ENCODE assay signal across 20 cellular contexts in genomic region chr2:20485989-20486388, GRCh38. TPM values are rescaled to one million over a fixed set of nuclear protein-coding genes. Genes with fewer than 3 reads are reported as not detected.
A peak's percentile ranks its signal among the peaks of the same experiment; 100 is the strongest.
DNase-seq lines count a peak whose midpoint lies in the region; ATAC-seq and TF ChIP-seq lines count a peak whose summit lies in the region.
"Had no signal": no experiment of that assay in that cellular context is flagged by ENCODE, and none has a peak within 500 bp of the region (broad histone marks: within the 10 kb centered on the region; RNA-seq: fewer than 3 reads in every experiment).

No MANE protein-coding gene starts in this region.

- DNase-seq in cardiac septum (ENCODE audit: low spot score), result peak; percentile 26
- no peak for DNase-seq in Right ventricle myocardium inferior (ENCODE audit: missing footprints)
- peak; percentile 8 for DNase-seq in coronary artery (ENCODE audit: low spot score)
- DNase-seq in trophoblast cell, result no peak
- DNase-seq in NCI-H82 treated with DMSO at 0.1 percent for 48 hours (lab: John Stamatoyannopoulos, UW; ENCODE audit: unreplicated experiment), result no peak
- DNase-seq in GDM1 (lab: John Stamatoyannopoulos, UW), result no peak
- DNase-seq: 8988T; ACHN; C1 segment of cervical spinal cord; Caco-2; Calu3; CD4-positive, alpha-beta memory T cell; CD4-positive, CD25-positive, alpha-beta regulatory T cell; CD8-positive, alpha-beta memory T cell; DMS79 treated with DMSO at 0.1 percent for 48 hours had no signal

- H3K9me3 Mint-ChIP-seq in nephron, result no peaks in the 10 kb centered on the region
- H3K9me3 Mint-ChIP-seq: CD14-positive monocyte; CD4-positive, alpha-beta memory T cell; CD8-positive, alpha-beta memory T cell had no signal

- H4K91ac ChIP-seq in trophoblast cell (ENCODE audit: low read depth, low read length), result no peak overlapping the region

- H3K27ac Mint-ChIP-seq in nephron, result peak overlapping the region in 2 of 3 experiments; percentile 22 to 64
- H3K27ac Mint-ChIP-seq: CD4-positive, alpha-beta memory T cell; CD4-positive, CD25-positive, alpha-beta regulatory T cell; CD8-positive, alpha-beta memory T cell had no signal

- peaks cover 37% of the 10 kb centered on the region in 2 experiments for H3K4me1 ChIP-seq in trophoblast cell (ENCODE audit: control insufficient read depth in 1 of 2, insufficient read depth in 2 of 2, low read length in 2 of 2)
- H3K4me1 ChIP-seq: Caco-2 had no signal

- no peak overlapping the region for H4K12ac ChIP-seq in trophoblast cell (ENCODE audit: low read depth, low read length)

- H3K18ac ChIP-seq in trophoblast cell (ENCODE audit: low read length), result no peak overlapping the region

- no peak for ATAC-seq in Right ventricle myocardium inferior
- ATAC-seq: GM12878 had no signal

- H3K27ac ChIP-seq in coronary artery (no peak overlapping the region), trophoblast cell (ENCODE audit: low read depth, low read length) (no peak overlapping the region)
- H3K27ac ChIP-seq: BLaER1 had no signal

- H3K79me2 ChIP-seq in trophoblast cell (ENCODE audit: control insufficient read depth, insufficient read depth, low read length, poor library complexity), result peaks cover 4% of the 10 kb centered on the region

- H2AFZ ChIP-seq in trophoblast cell (ENCODE audit: insufficient read depth, low read length, poor library complexity), result no peak overlapping the region

- H3K23ac ChIP-seq in trophoblast cell (ENCODE audit: low read length), result no peak overlapping the region

- H4K8ac ChIP-seq in trophoblast cell (ENCODE audit: low read depth, low read length), result no peak overlapping the region

- peaks cover 39% of the 10 kb centered on the region for H3K79me1 ChIP-seq in trophoblast cell (ENCODE audit: low read length)

- H3K36me3 Mint-ChIP-seq in nephron (ENCODE audit: low read depth), result no peaks in the 10 kb centered on the region
- H3K36me3 Mint-ChIP-seq: CD14-positive monocyte; CD4-positive, alpha-beta memory T cell; CD4-positive, CD25-positive, alpha-beta regulatory T cell; CD8-positive, alpha-beta memory T cell had no signal

- H2AK5ac ChIP-seq in trophoblast cell (ENCODE audit: low read length), result no peak overlapping the region

- H3K27me3 ChIP-seq in trophoblast cell (ENCODE audit: insufficient read depth, low read length), result no peaks in the 10 kb centered on the region
- H3K27me3 ChIP-seq: BE2C had no signal

- no peak overlapping the region for H2BK5ac ChIP-seq in trophoblast cell (ENCODE audit: low read depth, low read length, poor library complexity)

- no CpG with 5 or more reads among the region's 1 CpG for WGBS in trophoblast cell (ENCODE audit: extremely low coverage, insufficient coverage, insufficient read length)

- no peak overlapping the region for H3K4ac ChIP-seq in trophoblast cell (ENCODE audit: low read depth, low read length)

- H3K9ac ChIP-seq in trophoblast cell (ENCODE audit: low read length), result no peak overlapping the region
- H3K9ac ChIP-seq: BLaER1 had no signal

- H3K36me3 ChIP-seq in trophoblast cell (ENCODE audit: control insufficient read depth in 1 of 2, insufficient read depth in 2 of 2, low read length in 2 of 2), result no peaks in the 10 kb centered on the region
- H3K36me3 ChIP-seq: BE2C, BLaER1 had no signal

- H3K27me3 Mint-ChIP-seq in nephron (ENCODE audit: low read depth), result peaks cover 40% of the 10 kb centered on the region
- H3K27me3 Mint-ChIP-seq: CD4-positive, CD25-positive, alpha-beta regulatory T cell had no signal

- H2BK120ac ChIP-seq in trophoblast cell (ENCODE audit: insufficient read depth, low read length, poor library complexity), result no peak overlapping the region

- no peak overlapping the region for H3K4me3 Mint-ChIP-seq in nephron
- H3K4me3 Mint-ChIP-seq: CD14-positive monocyte; CD4-positive, alpha-beta memory T cell; CD4-positive, CD25-positive, alpha-beta regulatory T cell; CD8-positive, alpha-beta memory T cell had no signal

- intact Hi-C loops in cardiac septum (cut with DNase I) (no loop called here), Right ventricle myocardium inferior (cut with DNase I) (no loop called here)

- TF ChIP-seq CTCF in coronary artery (IDR thresholded peaks at IDR 0.05), result no peak
- no peak for TF ChIP-seq CTCF in nephron (IDR thresholded peaks at IDR 0.05; ENCODE audit: unreplicated experiment in 3 of 3)

- H3K4me2 ChIP-seq in trophoblast cell (ENCODE audit: low read length), result no peak overlapping the region
- H3K4me2 ChIP-seq: BLaER1 had no signal

- no peaks in the 10 kb centered on the region for H3K9me3 ChIP-seq in trophoblast cell (ENCODE audit: insufficient read depth, low read depth, low read length)
- H3K9me3 ChIP-seq: BE2C, BLaER1, Caco-2 had no signal

- H2BK12ac ChIP-seq in trophoblast cell (ENCODE audit: low read length), result peak overlapping the region; percentile 58

- no peak overlapping the region for H3K4me3 ChIP-seq in coronary artery
- no peak overlapping the region for H3K4me3 ChIP-seq in trophoblast cell (ENCODE audit: low read depth, low read length)
- H3K4me3 ChIP-seq: BLaER1, GM12878 had no signal

- H3K4me1 Mint-ChIP-seq in nephron, result peaks cover 45% of the 10 kb centered on the region
- H3K4me1 Mint-ChIP-seq: CD4-positive, alpha-beta memory T cell; CD4-positive, CD25-positive, alpha-beta regulatory T cell; CD8-positive, alpha-beta memory T cell had no signal

- no peak overlapping the region for H3K14ac ChIP-seq in trophoblast cell (ENCODE audit: low read length)

RNA-seq across cellular contexts. Expression of gene RHOB, which starts 39.1 kb away (rescaled TPM):
- total RNA-seq in cardiac septum (98.4 TPM), Right ventricle myocardium inferior (208 TPM)
- polyA plus RNA-seq in trophoblast cell (2013), result 220 and 222 TPM in 2 replicates

Comparison
In these comparisons a context has a peak if more than half of its experiments do, and no peak if none do; other contexts are left out.
1. DNase-seq: peak in cardiac septum (single experiment) and coronary artery (single experiment); none in Right ventricle myocardium inferior (single experiment), trophoblast cell (0 of 2), NCI-H82 treated with DMSO at 0.1 percent for 48 hours (single experiment) and GDM1 (single experiment).